ENCODE assay signal across 26 cellular contexts in the genomic region with DNA sequence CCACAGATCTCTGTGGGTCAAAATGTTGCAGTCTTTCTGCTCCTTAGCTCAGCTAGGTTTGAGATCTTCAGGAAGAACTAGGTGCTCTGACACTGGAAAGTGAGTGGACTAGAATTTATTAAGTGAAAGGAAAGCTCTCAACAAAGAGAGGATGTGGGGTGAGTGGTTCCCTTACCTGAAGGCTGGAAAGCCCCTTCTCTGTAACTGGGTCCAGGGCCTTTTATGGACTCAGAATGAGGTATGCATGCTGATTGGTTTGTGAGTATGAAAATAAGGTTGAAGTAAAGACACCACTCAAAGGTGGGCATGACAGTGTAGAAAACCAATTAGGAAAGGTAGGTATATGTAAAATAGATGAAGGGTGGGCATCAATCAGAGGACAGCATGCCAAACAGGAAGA.
DNase-seq lines count a peak whose midpoint lies in the region; ATAC-seq and TF ChIP-seq lines count a peak whose summit lies in the region.
"Had no signal": no experiment of that assay in that cellular context is flagged by ENCODE, and none has a peak within 500 bp of the region (broad histone marks: within the 10 kb centered on the region; RNA-seq: fewer than 3 reads in every experiment).

No MANE protein-coding gene starts in this region.

- H3K27ac Mint-ChIP-seq in T-helper 1 cell treated with Interleukin-12 subunit alpha and Interleukin-12 subunit beta and Interleukin-4 antibody, amounts not matched to agents 30 μg/mL and 1 μg/mL, for 36 hours: peak overlapping the region; percentile 55
- H3K27ac Mint-ChIP-seq in progenitor cell of endocrine pancreas (no peak overlapping the region), glutamatergic neuron (ENCODE audit: unreplicated experiment) (no peak overlapping the region)
- H3K27ac Mint-ChIP-seq: CD14-positive monocyte, GM23338, H9 had no signal

- H3K9me3 Mint-ChIP-seq in T-helper 1 cell treated with Interleukin-12 subunit alpha and Interleukin-12 subunit beta and Interleukin-4 antibody, amounts not matched to agents 30 μg/mL and 1 μg/mL, for 36 hours: no peaks in the 10 kb centered on the region
- H3K9me3 Mint-ChIP-seq in progenitor cell of endocrine pancreas (ENCODE audit: low read depth) (peaks cover 2% of the 10 kb centered on the region), glutamatergic neuron (ENCODE audit: unreplicated experiment) (no peaks in the 10 kb centered on the region)
- H3K9me3 Mint-ChIP-seq: GM23338, H9 had no signal

- H3K27me3 Mint-ChIP-seq in T-helper 1 cell treated with Interleukin-12 subunit alpha and Interleukin-12 subunit beta and Interleukin-4 antibody, amounts not matched to agents 30 μg/mL and 1 μg/mL, for 36 hours (ENCODE audit: low read depth): no peaks in the 10 kb centered on the region
- H3K27me3 Mint-ChIP-seq in progenitor cell of endocrine pancreas: no peaks in the 10 kb centered on the region
- no peaks in the 10 kb centered on the region for H3K27me3 Mint-ChIP-seq in glutamatergic neuron (ENCODE audit: unreplicated experiment)

- DNase-seq in T-helper 1 cell: no peak
- no peak for DNase-seq in DMS114 treated with DMSO at 0.1 percent for 48 hours (lab: John Stamatoyannopoulos, UW; ENCODE audit: unreplicated experiment)
- no peak for DNase-seq in progenitor cell of endocrine pancreas (ENCODE audit: low spot score, unreplicated experiment)
- DNase-seq in glutamatergic neuron: no peak
- DNase-seq: 8988T, ACHN, BE2C, Calu3, H9, Karpas-422, NCI-H1092 treated with DMSO at 0.1 percent for 48 hours, NCI-H1436, NCI-H187 treated with DMSO at 0.1 percent for 48 hours, NCI-H2171 treated with DMSO at 0.1 percent for 48 hours, NCI-H345, NCI-H524 treated with DMSO at 0.1 percent for 48 hours, NCI-H774, SJCRH30 had no signal

- H3K4me1 Mint-ChIP-seq in T-helper 1 cell treated with Interleukin-12 subunit alpha and Interleukin-12 subunit beta and Interleukin-4 antibody, amounts not matched to agents 30 μg/mL and 1 μg/mL, for 36 hours (ENCODE audit: low read depth): peaks cover 3% of the 10 kb centered on the region
- peaks cover 4% of the 10 kb centered on the region for H3K4me1 Mint-ChIP-seq in progenitor cell of endocrine pancreas (ENCODE audit: low read depth)
- no peaks in the 10 kb centered on the region for H3K4me1 Mint-ChIP-seq in glutamatergic neuron (ENCODE audit: low read depth, unreplicated experiment)
- H3K4me1 Mint-ChIP-seq: CD14-positive monocyte, GM23338, H9 had no signal

- no peaks in the 10 kb centered on the region for H3K36me3 Mint-ChIP-seq in T-helper 1 cell treated with Interleukin-12 subunit alpha and Interleukin-12 subunit beta and Interleukin-4 antibody, amounts not matched to agents 30 μg/mL and 1 μg/mL, for 36 hours (ENCODE audit: low read depth)
- no peaks in the 10 kb centered on the region for H3K36me3 Mint-ChIP-seq in progenitor cell of endocrine pancreas (ENCODE audit: insufficient read depth)
- no peaks in the 10 kb centered on the region for H3K36me3 Mint-ChIP-seq in glutamatergic neuron (ENCODE audit: unreplicated experiment)
- H3K36me3 Mint-ChIP-seq: CD14-positive monocyte had no signal

- ATAC-seq in HG02759 (IDR thresholded peaks at IDR 0.05; ENCODE audit: unreplicated experiment): peak; percentile 75
- ATAC-seq in HG03135 (IDR thresholded peaks at IDR 0.05; ENCODE audit: unreplicated experiment): peak; percentile 55
- ATAC-seq: GM23338, HepG2, Right ventricle myocardium inferior, SK-N-SH treated with all-trans-retinoic acid at 6 μM for 48 hours had no signal

- H3K4me3 Mint-ChIP-seq in T-helper 1 cell treated with Interleukin-12 subunit alpha and Interleukin-12 subunit beta and Interleukin-4 antibody, amounts not matched to agents 30 μg/mL and 1 μg/mL, for 36 hours: no peak overlapping the region
- H3K4me3 Mint-ChIP-seq in progenitor cell of endocrine pancreas (ENCODE audit: low read depth): no peak overlapping the region
- H3K4me3 Mint-ChIP-seq in glutamatergic neuron (ENCODE audit: unreplicated experiment): no peak overlapping the region
- H3K4me3 Mint-ChIP-seq: CD14-positive monocyte, GM23338, H9 had no signal

- TF ChIP-seq CTCF in progenitor cell of endocrine pancreas (IDR thresholded peaks at IDR 0.05; ENCODE audit: unreplicated experiment) (no peak), glutamatergic neuron (IDR thresholded peaks at IDR 0.05; ENCODE audit: partially characterized antibody, unreplicated experiment) (no peak)
